Comparison of ENCODE assay signal across 8 cellular contexts in genomic region chr10:77925410-77925794, GRCh38. TPM values are rescaled to one million over a fixed set of nuclear protein-coding genes. Genes with fewer than 3 reads are reported as not detected.
DNase-seq lines count a peak whose midpoint lies in the region; ATAC-seq and TF ChIP-seq lines count a peak whose summit lies in the region.

No MANE protein-coding gene starts in this region.

- peak overlapping the region; percentile 84 for H3K27ac ChIP-seq in psoas muscle

- no peak for DNase-seq in stimulated activated naive CD8-positive, alpha-beta T cell treated with anti-CD3 and anti-CD28 coated beads, Interleukin-15, Interleukin-2, amounts not matched to agents 100 U/mL and 50 U/mL, for 24 hours
- DNase-seq in activated naive CD8-positive, alpha-beta T cell treated with anti-CD3 and anti-CD28 coated beads, Interleukin-2, amount 10 ng/mL, durations not matched to agents 7 days and 5 days, result no peak
- DNase-seq in left ventricle myocardium superior (no peak), psoas muscle (no peak)
- no peak for DNase-seq in activated CD4-positive, CD25-positive, alpha-beta regulatory T cell (lab: John Stamatoyannopoulos, UW)
- no peak for DNase-seq in stimulated activated CD4-positive, alpha-beta T cell treated with anti-CD3 and anti-CD28 coated beads, Interleukin-2, amount 100 ng/mL, for 24 hours

- POLR2A ChIA-PET in activated naive CD8-positive, alpha-beta T cell treated with anti-CD3 and anti-CD28 coated beads, Interleukin-2, amount 10 ng/mL, durations not matched to agents 7 days and 5 days (lab: Charles Lee), result no interaction called here

- H3K27ac Mint-ChIP-seq in stimulated activated naive CD8-positive, alpha-beta T cell treated with anti-CD3 and anti-CD28 coated beads, Interleukin-15, Interleukin-2, amounts not matched to agents 100 ng/mL and 50 ng/mL, for 24 hours, result no peak overlapping the region
- no peak overlapping the region for H3K27ac Mint-ChIP-seq in activated naive CD8-positive, alpha-beta T cell treated with anti-CD3 and anti-CD28 coated beads, Interleukin-2, amount 10 ng/mL, durations not matched to agents 7 days and 5 days

- H3K4me3 Mint-ChIP-seq in stimulated activated naive CD8-positive, alpha-beta T cell treated with anti-CD3 and anti-CD28 coated beads, Interleukin-15, Interleukin-2, amounts not matched to agents 100 ng/mL and 50 ng/mL, for 24 hours, result peak overlapping the region; percentile 44
- peak overlapping the region; percentile 73 for H3K4me3 Mint-ChIP-seq in activated naive CD8-positive, alpha-beta T cell treated with anti-CD3 and anti-CD28 coated beads, Interleukin-2, amount 10 ng/mL, durations not matched to agents 7 days and 5 days

- H3K4me1 ChIP-seq in psoas muscle, result peaks cover 12% of the 10 kb centered on the region

- WGBS in psoas muscle, 3 donors, result 9 to 24% (median 12%) methylated on average over 7 of the region's 7 CpGs

- H3K36me3 ChIP-seq in psoas muscle (ENCODE audit: insufficient read depth in 1 of 2, low read depth in 1 of 2), result no peaks in the 10 kb centered on the region

- H3K27me3 Mint-ChIP-seq in stimulated activated naive CD8-positive, alpha-beta T cell treated with anti-CD3 and anti-CD28 coated beads, Interleukin-15, Interleukin-2, amounts not matched to agents 100 ng/mL and 50 ng/mL, for 24 hours, result peaks cover 47% of the 10 kb centered on the region
- peaks cover 61% of the 10 kb centered on the region for H3K27me3 Mint-ChIP-seq in activated naive CD8-positive, alpha-beta T cell treated with anti-CD3 and anti-CD28 coated beads, Interleukin-2, amount 10 ng/mL, durations not matched to agents 7 days and 5 days

- no peaks in the 10 kb centered on the region for H3K9me3 ChIP-seq in psoas muscle

- peak overlapping the region; percentile 90 for H3K4me3 ChIP-seq in psoas muscle

- H3K4me1 Mint-ChIP-seq in stimulated activated naive CD8-positive, alpha-beta T cell treated with anti-CD3 and anti-CD28 coated beads, Interleukin-15, Interleukin-2, amounts not matched to agents 100 ng/mL and 50 ng/mL, for 24 hours (ENCODE audit: low read depth), result peaks cover 12% of the 10 kb centered on the region
- H3K4me1 Mint-ChIP-seq in activated naive CD8-positive, alpha-beta T cell treated with anti-CD3 and anti-CD28 coated beads, Interleukin-2, amount 10 ng/mL, durations not matched to agents 7 days and 5 days, result peaks cover 11% of the 10 kb centered on the region

- intact Hi-C loops in left ventricle myocardium superior (cut with micrococcal nuclease) (no loop called here), psoas muscle (cut with DNase I) (loop anchor here in 1 of 2 donors (5.0 kb wide), 3 partner anchors 47 to 78 kb away; no protein-coding TSS in a partner anchor)

- H3K9me3 Mint-ChIP-seq in stimulated activated naive CD8-positive, alpha-beta T cell treated with anti-CD3 and anti-CD28 coated beads, Interleukin-15, Interleukin-2, amounts not matched to agents 100 ng/mL and 50 ng/mL, for 24 hours, result no peaks in the 10 kb centered on the region
- no peaks in the 10 kb centered on the region for H3K9me3 Mint-ChIP-seq in activated naive CD8-positive, alpha-beta T cell treated with anti-CD3 and anti-CD28 coated beads, Interleukin-2, amount 10 ng/mL, durations not matched to agents 7 days and 5 days

- no peak for TF ChIP-seq CTCF in psoas muscle (IDR thresholded peaks at IDR 0.05)

- H3K36me3 Mint-ChIP-seq in stimulated activated naive CD8-positive, alpha-beta T cell treated with anti-CD3 and anti-CD28 coated beads, Interleukin-15, Interleukin-2, amounts not matched to agents 100 ng/mL and 50 ng/mL, for 24 hours (ENCODE audit: low read depth), result no peaks in the 10 kb centered on the region
- no peaks in the 10 kb centered on the region for H3K36me3 Mint-ChIP-seq in activated naive CD8-positive, alpha-beta T cell treated with anti-CD3 and anti-CD28 coated beads, Interleukin-2, amount 10 ng/mL, durations not matched to agents 7 days and 5 days

- no peak for ATAC-seq in stimulated activated naive CD8-positive, alpha-beta T cell treated with anti-CD3 and anti-CD28 coated beads, Interleukin-15, Interleukin-2, amounts not matched to agents 100 U/mL and 50 U/mL, for 24 hours
- ATAC-seq in activated naive CD8-positive, alpha-beta T cell treated with anti-CD3 and anti-CD28 coated beads, Interleukin-2, amount 10 ng/mL, durations not matched to agents 7 days and 5 days (ENCODE audit: low read depth), result no peak
- ATAC-seq in left ventricle myocardium superior, result peak; percentile 26
- peak; percentile 12 to 48 (median 26) for ATAC-seq in psoas muscle
- ATAC-seq in GM18519 (IDR thresholded peaks at IDR 0.05; ENCODE audit: low FRiP score, unreplicated experiment), result no peak

- no peaks in the 10 kb centered on the region for H3K27me3 ChIP-seq in psoas muscle (ENCODE audit: insufficient read depth in 3 of 3, low read length in 2 of 3)

RNA-seq across cellular contexts. Expression of gene DLG5, which starts 1.2 kb away (rescaled TPM):
- total RNA-seq in activated naive CD8-positive, alpha-beta T cell treated with anti-CD3 and anti-CD28 coated beads, Interleukin-2, amount 10 ng/mL, durations not matched to agents 7 days and 5 days, result 1 to 10 TPM; 4.8 to 5.0 TPM
- total RNA-seq in left ventricle myocardium superior, result 9.5 TPM
- total RNA-seq in psoas muscle, result 10 to 100 TPM; 36.9 to 62.9 (median 39.9) TPM
- polyA plus RNA-seq in psoas muscle, result 10 to 100 TPM; 10.2 to 18.3 (median 12.7) TPM

Comparison
In these comparisons a context has a peak if more than half of its experiments do, and no peak if none do; other contexts are left out.
1. ATAC-seq: peak in left ventricle myocardium superior (single experiment) and psoas muscle (4 of 4); none in stimulated activated naive CD8-positive, alpha-beta T cell treated with anti-CD3 and anti-CD28 coated beads, Interleukin-15, Interleukin-2, amounts not matched to agents 100 U/mL and 50 U/mL, for 24 hours (single experiment), activated naive CD8-positive, alpha-beta T cell treated with anti-CD3 and anti-CD28 coated beads, Interleukin-2, amount 10 ng/mL, durations not matched to agents 7 days and 5 days (single experiment) and GM18519 (single experiment).